Comparison of ENCODE assay signal across 2 cellular contexts in the genomic region with DNA sequence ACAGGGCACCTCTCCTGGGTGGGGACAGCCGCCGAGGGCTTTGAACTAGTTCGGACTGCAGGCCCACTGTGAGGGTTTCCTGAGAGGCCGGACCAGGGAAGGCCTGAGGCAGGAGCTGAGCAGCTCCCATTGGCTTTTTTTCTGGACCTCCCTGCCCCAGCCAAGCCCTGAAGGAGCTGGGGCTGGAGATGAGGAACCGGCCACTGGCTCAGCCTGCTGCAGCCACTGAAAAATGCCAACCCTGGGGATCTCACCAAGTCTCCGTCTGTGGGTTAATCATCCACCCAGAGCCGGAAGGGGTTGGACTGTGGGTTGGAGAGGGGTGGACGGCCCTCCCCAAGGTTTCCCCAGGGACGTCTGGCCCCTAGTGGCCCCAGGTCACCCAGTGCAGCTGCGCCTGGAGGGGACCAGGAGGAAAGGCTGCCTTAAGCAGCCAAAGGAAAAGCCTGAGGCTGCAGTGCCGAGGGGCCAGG.
TF ChIP-seq lines count a peak whose summit lies in the region.

No MANE protein-coding gene starts in this region.

TF ChIP-seq in SK-N-SH, 30 proteins besides CTCF, POLR2A, EP300 and RAD21:
- TF ChIP-seq, protein P1, sequence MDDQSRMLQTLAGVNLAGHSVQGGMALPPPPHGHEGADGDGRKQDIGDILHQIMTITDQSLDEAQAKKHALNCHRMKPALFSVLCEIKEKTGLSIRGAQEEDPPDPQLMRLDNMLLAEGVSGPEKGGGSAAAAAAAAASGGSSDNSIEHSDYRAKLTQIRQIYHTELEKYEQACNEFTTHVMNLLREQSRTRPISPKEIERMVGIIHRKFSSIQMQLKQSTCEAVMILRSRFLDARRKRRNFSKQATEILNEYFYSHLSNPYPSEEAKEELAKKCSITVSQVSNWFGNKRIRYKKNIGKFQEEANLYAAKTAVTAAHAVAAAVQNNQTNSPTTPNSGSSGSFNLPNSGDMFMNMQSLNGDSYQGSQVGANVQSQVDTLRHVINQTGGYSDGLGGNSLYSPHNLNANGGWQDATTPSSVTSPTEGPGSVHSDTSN (IDR thresholded peaks at IDR 0.05), result no peak
- TF ChIP-seq SMC3 (IDR thresholded peaks at IDR 0.05; ENCODE audit: low read depth, low read length) (no peak), SIN3A (IDR thresholded peaks at IDR 0.05; ENCODE audit: borderline replicate concordance, low read depth, low read length) (no peak), NFIC (IDR thresholded peaks at IDR 0.05; ENCODE audit: borderline replicate concordance) (no peak), YY1 (IDR thresholded peaks at IDR 0.05; ENCODE audit: low read depth) (no peak), NRF1 (IDR thresholded peaks at IDR 0.05; ENCODE audit: low read depth, low read length) (no peak), ELF1 (IDR thresholded peaks at IDR 0.05) (no peak), RCOR1 (IDR thresholded peaks at IDR 0.05; ENCODE audit: low read length) (no peak)
- TF ChIP-seq, protein P2, sequence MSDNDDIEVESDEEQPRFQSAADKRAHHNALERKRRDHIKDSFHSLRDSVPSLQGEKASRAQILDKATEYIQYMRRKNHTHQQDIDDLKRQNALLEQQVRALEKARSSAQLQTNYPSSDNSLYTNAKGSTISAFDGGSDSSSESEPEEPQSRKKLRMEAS (IDR thresholded peaks at IDR 0.05; ENCODE audit: low read depth), result no peak
TF ChIP-seq in SK-N-SH: peak in this region for 0.

TF ChIP-seq in SK-N-SH treated with all-trans-retinoic acid at 6 μM for 48 hours, 23 proteins besides CTCF, POLR2A, EP300 and RAD21 (continued from another document):
- TF ChIP-seq, protein P3, sequence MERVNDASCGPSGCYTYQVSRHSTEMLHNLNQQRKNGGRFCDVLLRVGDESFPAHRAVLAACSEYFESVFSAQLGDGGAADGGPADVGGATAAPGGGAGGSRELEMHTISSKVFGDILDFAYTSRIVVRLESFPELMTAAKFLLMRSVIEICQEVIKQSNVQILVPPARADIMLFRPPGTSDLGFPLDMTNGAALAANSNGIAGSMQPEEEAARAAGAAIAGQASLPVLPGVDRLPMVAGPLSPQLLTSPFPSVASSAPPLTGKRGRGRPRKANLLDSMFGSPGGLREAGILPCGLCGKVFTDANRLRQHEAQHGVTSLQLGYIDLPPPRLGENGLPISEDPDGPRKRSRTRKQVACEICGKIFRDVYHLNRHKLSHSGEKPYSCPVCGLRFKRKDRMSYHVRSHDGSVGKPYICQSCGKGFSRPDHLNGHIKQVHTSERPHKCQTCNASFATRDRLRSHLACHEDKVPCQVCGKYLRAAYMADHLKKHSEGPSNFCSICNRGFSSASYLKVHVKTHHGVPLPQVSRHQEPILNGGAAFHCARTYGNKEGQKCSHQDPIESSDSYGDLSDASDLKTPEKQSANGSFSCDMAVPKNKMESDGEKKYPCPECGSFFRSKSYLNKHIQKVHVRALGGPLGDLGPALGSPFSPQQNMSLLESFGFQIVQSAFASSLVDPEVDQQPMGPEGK (CRISPR knock-in tag; IDR thresholded peaks at IDR 0.05; ENCODE audit: borderline replicate concordance), result no peak
- TF ChIP-seq, protein P4, sequence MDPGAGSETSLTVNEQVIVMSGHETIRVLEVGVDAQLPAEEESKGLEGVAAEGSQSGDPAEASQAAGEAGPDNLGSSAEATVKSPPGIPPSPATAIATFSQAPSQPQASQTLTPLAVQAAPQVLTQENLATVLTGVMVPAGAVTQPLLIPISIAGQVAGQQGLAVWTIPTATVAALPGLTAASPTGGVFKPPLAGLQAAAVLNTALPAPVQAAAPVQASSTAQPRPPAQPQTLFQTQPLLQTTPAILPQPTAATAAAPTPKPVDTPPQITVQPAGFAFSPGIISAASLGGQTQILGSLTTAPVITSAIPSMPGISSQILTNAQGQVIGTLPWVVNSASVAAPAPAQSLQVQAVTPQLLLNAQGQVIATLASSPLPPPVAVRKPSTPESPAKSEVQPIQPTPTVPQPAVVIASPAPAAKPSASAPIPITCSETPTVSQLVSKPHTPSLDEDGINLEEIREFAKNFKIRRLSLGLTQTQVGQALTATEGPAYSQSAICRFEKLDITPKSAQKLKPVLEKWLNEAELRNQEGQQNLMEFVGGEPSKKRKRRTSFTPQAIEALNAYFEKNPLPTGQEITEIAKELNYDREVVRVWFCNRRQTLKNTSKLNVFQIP (CRISPR knock-in tag; IDR thresholded peaks at IDR 0.05; ENCODE audit: borderline replicate concordance, low read depth), result no peak
- TF ChIP-seq ESRRG (CRISPR knock-in tag; IDR thresholded peaks at IDR 0.05), result no peak
- no peak for TF ChIP-seq ZFP30 (CRISPR knock-in tag; IDR thresholded peaks at IDR 0.05)
- no peak for TF ChIP-seq RARB (CRISPR knock-in tag; IDR thresholded peaks at IDR 0.05)
- TF ChIP-seq ARNTL (CRISPR knock-in tag; IDR thresholded peaks at IDR 0.05; ENCODE audit: borderline replicate concordance, low read depth), result no peak
- no peak for TF ChIP-seq TOX (CRISPR knock-in tag; IDR thresholded peaks at IDR 0.05; ENCODE audit: borderline replicate concordance)
- TF ChIP-seq BACH2 (CRISPR knock-in tag; IDR thresholded peaks at IDR 0.05; ENCODE audit: borderline replicate concordance), result no peak
- TF ChIP-seq CSDC2 (CRISPR knock-in tag; IDR thresholded peaks at IDR 0.05), result no peak
- TF ChIP-seq ZNF8 (CRISPR knock-in tag; IDR thresholded peaks at IDR 0.05), result no peak
- no peak for TF ChIP-seq PPARA (CRISPR knock-in tag; IDR thresholded peaks at IDR 0.05; ENCODE audit: borderline replicate concordance)
- TF ChIP-seq ISL1 (CRISPR knock-in tag; IDR thresholded peaks at IDR 0.05), result no peak
- TF ChIP-seq, protein P5, sequence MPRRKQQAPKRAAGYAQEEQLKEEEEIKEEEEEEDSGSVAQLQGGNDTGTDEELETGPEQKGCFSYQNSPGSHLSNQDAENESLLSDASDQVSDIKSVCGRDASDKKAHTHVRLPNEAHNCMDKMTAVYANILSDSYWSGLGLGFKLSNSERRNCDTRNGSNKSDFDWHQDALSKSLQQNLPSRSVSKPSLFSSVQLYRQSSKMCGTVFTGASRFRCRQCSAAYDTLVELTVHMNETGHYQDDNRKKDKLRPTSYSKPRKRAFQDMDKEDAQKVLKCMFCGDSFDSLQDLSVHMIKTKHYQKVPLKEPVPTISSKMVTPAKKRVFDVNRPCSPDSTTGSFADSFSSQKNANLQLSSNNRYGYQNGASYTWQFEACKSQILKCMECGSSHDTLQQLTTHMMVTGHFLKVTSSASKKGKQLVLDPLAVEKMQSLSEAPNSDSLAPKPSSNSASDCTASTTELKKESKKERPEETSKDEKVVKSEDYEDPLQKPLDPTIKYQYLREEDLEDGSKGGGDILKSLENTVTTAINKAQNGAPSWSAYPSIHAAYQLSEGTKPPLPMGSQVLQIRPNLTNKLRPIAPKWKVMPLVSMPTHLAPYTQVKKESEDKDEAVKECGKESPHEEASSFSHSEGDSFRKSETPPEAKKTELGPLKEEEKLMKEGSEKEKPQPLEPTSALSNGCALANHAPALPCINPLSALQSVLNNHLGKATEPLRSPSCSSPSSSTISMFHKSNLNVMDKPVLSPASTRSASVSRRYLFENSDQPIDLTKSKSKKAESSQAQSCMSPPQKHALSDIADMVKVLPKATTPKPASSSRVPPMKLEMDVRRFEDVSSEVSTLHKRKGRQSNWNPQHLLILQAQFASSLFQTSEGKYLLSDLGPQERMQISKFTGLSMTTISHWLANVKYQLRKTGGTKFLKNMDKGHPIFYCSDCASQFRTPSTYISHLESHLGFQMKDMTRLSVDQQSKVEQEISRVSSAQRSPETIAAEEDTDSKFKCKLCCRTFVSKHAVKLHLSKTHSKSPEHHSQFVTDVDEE (CRISPR knock-in tag; IDR thresholded peaks at IDR 0.05), result no peak
- TF ChIP-seq SNAI2 (CRISPR knock-in tag; IDR thresholded peaks at IDR 0.05), result no peak
- no peak for TF ChIP-seq ZC3H10 (CRISPR knock-in tag; IDR thresholded peaks at IDR 0.05)
- TF ChIP-seq ZNF565 (CRISPR knock-in tag; conservative IDR thresholded peaks at IDR 0.05; ENCODE audit: low read depth), result no peak
- TF ChIP-seq, protein P6, sequence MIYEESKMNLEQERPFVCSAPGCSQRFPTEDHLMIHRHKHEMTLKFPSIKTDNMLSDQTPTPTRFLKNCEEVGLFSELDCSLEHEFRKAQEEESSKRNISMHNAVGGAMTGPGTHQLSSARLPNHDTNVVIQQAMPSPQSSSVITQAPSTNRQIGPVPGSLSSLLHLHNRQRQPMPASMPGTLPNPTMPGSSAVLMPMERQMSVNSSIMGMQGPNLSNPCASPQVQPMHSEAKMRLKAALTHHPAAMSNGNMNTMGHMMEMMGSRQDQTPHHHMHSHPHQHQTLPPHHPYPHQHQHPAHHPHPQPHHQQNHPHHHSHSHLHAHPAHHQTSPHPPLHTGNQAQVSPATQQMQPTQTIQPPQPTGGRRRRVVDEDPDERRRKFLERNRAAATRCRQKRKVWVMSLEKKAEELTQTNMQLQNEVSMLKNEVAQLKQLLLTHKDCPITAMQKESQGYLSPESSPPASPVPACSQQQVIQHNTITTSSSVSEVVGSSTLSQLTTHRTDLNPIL (CRISPR knock-in tag; IDR thresholded peaks at IDR 0.05; ENCODE audit: low read depth), result no peak
- no peak for TF ChIP-seq OSR1 (CRISPR knock-in tag; IDR thresholded peaks at IDR 0.05)
- no peak for TF ChIP-seq ZFP3 (CRISPR knock-in tag; IDR thresholded peaks at IDR 0.05)
